In genomic region chr7:154299736-154300135, GRCh38 we compare ENCODE assay signal across 16 cellular contexts.
A peak's percentile ranks its signal among the peaks of the same experiment; 100 is the strongest.
DNase-seq lines count a peak whose midpoint lies in the region; ATAC-seq and TF ChIP-seq lines count a peak whose summit lies in the region.
"Had no signal": no experiment of that assay in that cellular context is flagged by ENCODE, and none has a peak within 500 bp of the region (broad histone marks: within the 10 kb centered on the region; RNA-seq: fewer than 3 reads in every experiment).

No MANE protein-coding gene starts in this region.

- H3K9me3 ChIP-seq in SK-N-SH (no peaks in the 10 kb centered on the region; the same call in 1 of the 2 replicates), spleen (peaks cover 0 to 14% (median 1%) of the 10 kb centered on the region in 8 donors)
- H3K9me3 ChIP-seq: Caco-2 had no signal

- no peak for ATAC-seq in SK-N-SH treated with all-trans-retinoic acid at 6 μM for 48 hours
- no peak for ATAC-seq in HG02885 (IDR thresholded peaks at IDR 0.05; ENCODE audit: poor library complexity, unreplicated experiment)
- ATAC-seq: CD8-positive, alpha-beta T cell had no signal

- H2AFZ ChIP-seq in SK-N-SH (ENCODE audit: low read depth) = no peak overlapping the region

- no peaks in the 10 kb centered on the region for H3K79me2 ChIP-seq in SK-N-SH (ENCODE audit: insufficient read depth)

- WGBS in SK-N-SH (ENCODE audit: low lambda C conversion rate) = 32% methylated on average over 8 of the region's 8 CpGs
- 80 to 89% (median 85%) methylated on average over 7 to 8 of the region's 8 CpGs for WGBS in spleen, 5 donors

- no peaks in the 10 kb centered on the region for H3K9me2 ChIP-seq in SK-N-SH

- peaks cover 0 to 12% of the 10 kb centered on the region in 2 experiments; a peak in 1 of 4 replicates for H3K4me1 ChIP-seq in SK-N-SH (ENCODE audit: control insufficient read depth in 1 of 2, insufficient read depth in 2 of 2, low read depth in 1 of 2, low read length in 1 of 2)
- no peaks in the 10 kb centered on the region for H3K4me1 ChIP-seq in spleen
- H3K4me1 ChIP-seq: BLaER1 treated with 17β-estradiol and CSF1 and Interleukin-3, amounts not matched to agents 10 nM and 100 nM had no signal

- no peak for TF ChIP-seq EP300 in SK-N-SH (IDR thresholded peaks at IDR 0.05; ENCODE audit: borderline replicate concordance in 1 of 2, low read depth in 1 of 2, low read length in 1 of 2)

- H3K4me3 ChIP-seq in SK-N-SH (ENCODE audit: low read depth in 2 of 2, low read length in 1 of 2) (no peak overlapping the region), spleen (no peak overlapping the region)
- H3K4me3 ChIP-seq: BLaER1 treated with 17β-estradiol and CSF1 and Interleukin-3, amounts not matched to agents 10 nM and 100 nM had no signal

- H4K20me1 ChIP-seq in SK-N-SH (ENCODE audit: insufficient read depth) = no peaks in the 10 kb centered on the region
- H4K20me1 ChIP-seq: BLaER1 treated with 17β-estradiol and CSF1 and Interleukin-3, amounts not matched to agents 10 nM and 100 nM had no signal

- intact Hi-C loops in spleen (cut with DNase I; ENCODE audit: low total_unique reads) = no loop called here

- TF ChIP-seq CTCF in SK-N-SH (IDR thresholded peaks at IDR 0.05) = no peak
- TF ChIP-seq CTCF in spleen (IDR thresholded peaks at IDR 0.05 in 8 of 11, conservative IDR thresholded peaks at IDR 0.05 in 3 of 11) = no peak

- peak; percentile 72 for DNase-seq in SK-N-SH
- DNase-seq in SK-N-DZ (ENCODE audit: low spot score) = peak; percentile 51
- peak; percentile 48 for DNase-seq in spleen
- no peak for DNase-seq in SKM-1 (lab: John Stamatoyannopoulos, UW; ENCODE audit: unreplicated experiment)
- DNase-seq: 8988T; ACHN; Caco-2; Calu3; CD4-positive, alpha-beta T cell; CD8-positive, alpha-beta T cell; DMS79 treated with DMSO at 0.1 percent for 48 hours; GF-D8 had no signal

- no peak overlapping the region for H3K9ac ChIP-seq in SK-N-SH
- H3K9ac ChIP-seq: BLaER1 treated with 17β-estradiol and CSF1 and Interleukin-3, amounts not matched to agents 10 nM and 100 nM had no signal

- no peaks in the 10 kb centered on the region for H3K27me3 ChIP-seq in SK-N-SH (ENCODE audit: insufficient read depth)
- peaks cover 0 to 6% (median 0%) of the 10 kb centered on the region in 7 donors for H3K27me3 ChIP-seq in spleen (replicated peaks in 1 of 7)
- H3K27me3 ChIP-seq: BLaER1 treated with 17β-estradiol and CSF1 and Interleukin-3, amounts not matched to agents 10 nM and 100 nM had no signal

- no peak for TF ChIP-seq POLR2A in spleen (IDR thresholded peaks at IDR 0.05)

- no peak overlapping the region for H3K4me2 ChIP-seq in SK-N-SH
- H3K4me2 ChIP-seq: BLaER1 treated with 17β-estradiol and CSF1 and Interleukin-3, amounts not matched to agents 10 nM and 100 nM had no signal

- H3K36me3 ChIP-seq in SK-N-SH (replicated peaks in 1 of 2; ENCODE audit: control insufficient read depth in 1 of 2, insufficient read depth in 2 of 2, low read length in 1 of 2) (no peaks in the 10 kb centered on the region), spleen (no peaks in the 10 kb centered on the region)
- H3K36me3 ChIP-seq: BLaER1 treated with 17β-estradiol and CSF1 and Interleukin-3, amounts not matched to agents 10 nM and 100 nM had no signal

- H3K27ac ChIP-seq in SK-N-SH (ENCODE audit: low read depth in 2 of 2, low read length in 1 of 2) (no peak overlapping the region), spleen (no peak overlapping the region)
- H3K27ac ChIP-seq: BLaER1 treated with 17β-estradiol and CSF1 and Interleukin-3, amounts not matched to agents 10 nM and 100 nM; C4-2B had no signal

- POLR2A ChIA-PET in SK-N-SH (lab: Yijun Ruan, JAX) = no interaction called here

- CTCF ChIA-PET in SK-N-SH (lab: Yijun Ruan, JAX) = interaction anchor here (0.8 kb wide), 1 partner anchor 13 kb away, joined by 4 read pairs; no protein-coding TSS in a partner anchor

- H3F3A ChIP-seq in SK-N-SH (replicated peaks; ENCODE audit: insufficient read depth) = no peaks in the 10 kb centered on the region

- TF ChIP-seq RAD21 in SK-N-SH (IDR thresholded peaks at IDR 0.05; ENCODE audit: low read length) = no peak

TF ChIP-seq in SK-N-SH, 30 proteins besides CTCF, POLR2A, EP300 and RAD21:
- TF ChIP-seq NRF1 (IDR thresholded peaks at IDR 0.05; ENCODE audit: low read depth, low read length) (no peak), FOSL2 (IDR thresholded peaks at IDR 0.05; ENCODE audit: borderline replicate concordance, low read depth) (no peak)

TF ChIP-seq in SK-N-SH treated with all-trans-retinoic acid at 6 μM for 48 hours, 23 proteins besides CTCF, POLR2A, EP300 and RAD21:
- TF ChIP-seq POU6F1 (CRISPR knock-in tag; IDR thresholded peaks at IDR 0.05; ENCODE audit: borderline replicate concordance, low read depth) (no peak), ZFP3 (CRISPR knock-in tag; IDR thresholded peaks at IDR 0.05) (no peak), TSHZ2 (CRISPR knock-in tag; IDR thresholded peaks at IDR 0.05) (no peak), CSDC2 (CRISPR knock-in tag; IDR thresholded peaks at IDR 0.05) (no peak), PATZ1 (CRISPR knock-in tag; IDR thresholded peaks at IDR 0.05; ENCODE audit: borderline replicate concordance) (no peak), ESRRG (CRISPR knock-in tag; IDR thresholded peaks at IDR 0.05) (no peak), ARNTL (CRISPR knock-in tag; IDR thresholded peaks at IDR 0.05; ENCODE audit: borderline replicate concordance, low read depth) (no peak)
